1 cellular context compared by ENCODE assay signal in genomic region chr16:58628845-58629680, GRCh38.
TF ChIP-seq lines count a peak whose summit lies in the region.

No MANE protein-coding gene starts in this region.

TF ChIP-seq in K562, 482 proteins besides CTCF, POLR2A, EP300 and RAD21 (continued from another document and continues in another):
- TF ChIP-seq ZBTB49 (CRISPR knock-in tag; IDR thresholded peaks at IDR 0.05; ENCODE audit: borderline replicate concordance) (no peak), CBFA2T3 (IDR thresholded peaks at IDR 0.05) (no peak), POU5F1 (IDR thresholded peaks at IDR 0.05; ENCODE audit: borderline replicate concordance, low read depth, low read length, partially characterized antibody) (no peak), ZBTB1 (CRISPR knock-in tag; IDR thresholded peaks at IDR 0.05; ENCODE audit: borderline replicate concordance, low read depth) (no peak), ETS1 (conservative IDR thresholded peaks at IDR 0.05; ENCODE audit: control insufficient read depth, low read depth, low read length) (peak; percentile 38; the same call in 1 of the 2 replicates), ZBED1 (IDR thresholded peaks at IDR 0.05) (no peak), RBM22 (IDR thresholded peaks at IDR 0.05; ENCODE audit: low read depth, low read length, poor library complexity, severe bottlenecking) (peak; percentile 83), GATA2 (CRISPR knock-in tag; IDR thresholded peaks at IDR 0.05) (peak; percentile 37; the same call in 1 of the 2 replicates), ZNF311 (CRISPR knock-in tag; IDR thresholded peaks at IDR 0.05) (no peak), ZNF449 (CRISPR knock-in tag; IDR thresholded peaks at IDR 0.05) (no peak), SPI1 (IDR thresholded peaks at IDR 0.05; ENCODE audit: borderline replicate concordance, low read depth, low read length) (peak; percentile 83), ZNF324 (CRISPR knock-in tag; IDR thresholded peaks at IDR 0.05) (no peak), TCF7L2 (IDR thresholded peaks at IDR 0.05; ENCODE audit: low read depth, low read length) (no peak), CC2D1A (IDR thresholded peaks at IDR 0.05) (no peak), E2F3 (CRISPR knock-in tag; IDR thresholded peaks at IDR 0.05) (no peak), SNIP1 (IDR thresholded peaks at IDR 0.05; ENCODE audit: low read depth) (no peak), MEF2A (IDR thresholded peaks at IDR 0.05; ENCODE audit: control insufficient read depth, low read depth, low read length) (no peak), IRF2 (CRISPR knock-in tag; IDR thresholded peaks at IDR 0.05) (no peak), CGGBP1 (CRISPR knock-in tag; IDR thresholded peaks at IDR 0.05) (no peak), CAMTA2 (CRISPR knock-in tag; conservative IDR thresholded peaks at IDR 0.05) (no peak), RBM15 (IDR thresholded peaks at IDR 0.05; ENCODE audit: insufficient read depth, low read length) (no peak), HDGF (IDR thresholded peaks at IDR 0.05) (no peak), ATF1 (CRISPR knock-in tag; IDR thresholded peaks at IDR 0.05) (no peak), ATF1 (tag; IDR thresholded peaks at IDR 0.05) (no peak), NFRKB (IDR thresholded peaks at IDR 0.05; ENCODE audit: low read depth) (no peak), KAT7 (CRISPR knock-in tag; IDR thresholded peaks at IDR 0.05; ENCODE audit: borderline replicate concordance) (no peak), USF1 (CRISPR knock-in tag; IDR thresholded peaks at IDR 0.05) (no peak), ZNF253 (CRISPR knock-in tag; conservative IDR thresholded peaks at IDR 0.05) (no peak), E2F4 (CRISPR knock-in tag; IDR thresholded peaks at IDR 0.05; ENCODE audit: low read depth) (no peak), RBBP5 (IDR thresholded peaks at IDR 0.05; ENCODE audit: borderline replicate concordance, insufficient read depth, low read length, poor library complexity, severe bottlenecking) (peak; percentile 32), RCOR1 (IDR thresholded peaks at IDR 0.05; ENCODE audit: borderline replicate concordance in 1 of 2, low read depth in 2 of 2, low read length in 2 of 2) (0 out of 4 replicates have a peak, but pooled peaks of 1 of the 2 experiments have one; percentile 19), UBTF (IDR thresholded peaks at IDR 0.05; ENCODE audit: borderline replicate concordance in 1 of 2, low read depth in 2 of 2, low read length in 2 of 2) (peak in 1 of 2 experiments; percentile 72; a peak in 1 of 4 replicates), MTF1 (CRISPR knock-in tag; IDR thresholded peaks at IDR 0.05; ENCODE audit: borderline replicate concordance) (no peak), CEBPZ (IDR thresholded peaks at IDR 0.05; ENCODE audit: borderline replicate concordance, low read depth, low read length) (no peak), TBP (optimal IDR thresholded peaks at IDR 0.05; ENCODE audit: low read depth, low read length) (peak; percentile 60), NR0B1 (IDR thresholded peaks at IDR 0.05; ENCODE audit: partially characterized antibody) (no peak), XRCC3 (IDR thresholded peaks at IDR 0.05) (no peak), GABPB1 (CRISPR knock-in tag; IDR thresholded peaks at IDR 0.05) (peak; percentile 48; the same call in 1 of the 2 replicates), PREB (CRISPR knock-in tag; IDR thresholded peaks at IDR 0.05) (0 out of 2 replicates have a peak, but pooled peaks have one; percentile 69), ZNF431 (CRISPR knock-in tag; IDR thresholded peaks at IDR 0.05) (no peak), ZNF277 (CRISPR knock-in tag; IDR thresholded peaks at IDR 0.05; ENCODE audit: borderline replicate concordance) (no peak), E2F8 (IDR thresholded peaks at IDR 0.05; ENCODE audit: low read depth, partially characterized antibody) (no peak)
